In genomic region chr5:151617841-151618710, GRCh38 we compare ENCODE assay signal across 3 cellular contexts.
A peak's percentile ranks its signal among the peaks of the same experiment; 100 is the strongest.
TF ChIP-seq lines count a peak whose summit lies in the region.

No MANE protein-coding gene starts in this region.

TF ChIP-seq in A549, 52 proteins besides CTCF, POLR2A, EP300 and RAD21 (continues in another document):
- TF ChIP-seq USF2 (IDR thresholded peaks at IDR 0.05) (no peak), FOXS1 (CRISPR knock-in tag; IDR thresholded peaks at IDR 0.05) (no peak), GATA3 (IDR thresholded peaks at IDR 0.05; ENCODE audit: borderline replicate concordance) (peak; percentile 85; the same call in 1 of the 2 replicates), EHMT2 (IDR thresholded peaks at IDR 0.05; ENCODE audit: low read depth) (no peak), HOXB5 (CRISPR knock-in tag; IDR thresholded peaks at IDR 0.05) (no peak), FOSB (CRISPR knock-in tag; IDR thresholded peaks at IDR 0.05) (no peak), ZFP36 (IDR thresholded peaks at IDR 0.05; ENCODE audit: borderline replicate concordance, partially characterized antibody) (peak; percentile 38), POLR2AphosphoS2 (conservative IDR thresholded peaks at IDR 0.05; ENCODE audit: low read length) (no peak), ATOH8 (CRISPR knock-in tag; IDR thresholded peaks at IDR 0.05; ENCODE audit: low read depth) (no peak), HEYL (CRISPR knock-in tag; IDR thresholded peaks at IDR 0.05) (no peak), CEBPB (IDR thresholded peaks at IDR 0.05) (peak; percentile 65 to 66; a peak in 2 of 4 replicates), FOSL2 (IDR thresholded peaks at IDR 0.05) (0 out of 2 replicates have a peak, but pooled peaks have one; percentile 42), FOSL2 (CRISPR knock-in tag; IDR thresholded peaks at IDR 0.05) (peak; percentile 70), PBX3 (IDR thresholded peaks at IDR 0.05) (no peak), RFX5 (IDR thresholded peaks at IDR 0.05) (no peak), MAX (IDR thresholded peaks at IDR 0.05) (peak; percentile 34; the same call in 1 of the 2 replicates), HES2 (IDR thresholded peaks at IDR 0.05) (0 out of 2 replicates have a peak, but pooled peaks have one; percentile 45), ZSCAN20 (CRISPR knock-in tag; IDR thresholded peaks at IDR 0.05) (no peak), ZNF302 (CRISPR knock-in tag; IDR thresholded peaks at IDR 0.05) (no peak), JUNB (IDR thresholded peaks at IDR 0.05) (peak; percentile 86)
- TF ChIP-seq, protein P1, sequence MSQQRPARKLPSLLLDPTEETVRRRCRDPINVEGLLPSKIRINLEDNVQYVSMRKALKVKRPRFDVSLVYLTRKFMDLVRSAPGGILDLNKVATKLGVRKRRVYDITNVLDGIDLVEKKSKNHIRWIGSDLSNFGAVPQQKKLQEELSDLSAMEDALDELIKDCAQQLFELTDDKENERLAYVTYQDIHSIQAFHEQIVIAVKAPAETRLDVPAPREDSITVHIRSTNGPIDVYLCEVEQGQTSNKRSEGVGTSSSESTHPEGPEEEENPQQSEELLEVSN (IDR thresholded peaks at IDR 0.05; ENCODE audit: borderline replicate concordance, low read depth) = no peak

TF ChIP-seq in GM12878, 131 proteins besides CTCF, POLR2A, EP300 and RAD21:
- TF ChIP-seq, protein P2, sequence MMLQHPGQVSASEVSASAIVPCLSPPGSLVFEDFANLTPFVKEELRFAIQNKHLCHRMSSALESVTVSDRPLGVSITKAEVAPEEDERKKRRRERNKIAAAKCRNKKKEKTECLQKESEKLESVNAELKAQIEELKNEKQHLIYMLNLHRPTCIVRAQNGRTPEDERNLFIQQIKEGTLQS (IDR thresholded peaks at IDR 0.05; ENCODE audit: borderline replicate concordance, extremely low read depth, low read depth, low read length) = no peak
- TF ChIP-seq ZNF274 (IDR thresholded peaks at IDR 0.05; ENCODE audit: insufficient read depth, insufficient read length) = no peak
- TF ChIP-seq YBX1 (IDR thresholded peaks at IDR 0.05) = no peak
- no peak for TF ChIP-seq CBFB (IDR thresholded peaks at IDR 0.05; ENCODE audit: low read depth)
- no peak for TF ChIP-seq MYB (IDR thresholded peaks at IDR 0.05; ENCODE audit: borderline replicate concordance, low read depth, low read length)
- no peak for TF ChIP-seq FOXK2 (IDR thresholded peaks at IDR 0.05)
- TF ChIP-seq RBBP5 (conservative IDR thresholded peaks at IDR 0.05) = no peak
- no peak for TF ChIP-seq NFIC (IDR thresholded peaks at IDR 0.05; ENCODE audit: low read depth, low read length)
- no peak for TF ChIP-seq USF2 (IDR thresholded peaks at IDR 0.05; ENCODE audit: borderline replicate concordance, low read depth, low read length)
- TF ChIP-seq BMI1 (IDR thresholded peaks at IDR 0.05; ENCODE audit: borderline replicate concordance) = no peak
- no peak for TF ChIP-seq ESRRA (IDR thresholded peaks at IDR 0.05; ENCODE audit: low read length)
- TF ChIP-seq, protein P3, sequence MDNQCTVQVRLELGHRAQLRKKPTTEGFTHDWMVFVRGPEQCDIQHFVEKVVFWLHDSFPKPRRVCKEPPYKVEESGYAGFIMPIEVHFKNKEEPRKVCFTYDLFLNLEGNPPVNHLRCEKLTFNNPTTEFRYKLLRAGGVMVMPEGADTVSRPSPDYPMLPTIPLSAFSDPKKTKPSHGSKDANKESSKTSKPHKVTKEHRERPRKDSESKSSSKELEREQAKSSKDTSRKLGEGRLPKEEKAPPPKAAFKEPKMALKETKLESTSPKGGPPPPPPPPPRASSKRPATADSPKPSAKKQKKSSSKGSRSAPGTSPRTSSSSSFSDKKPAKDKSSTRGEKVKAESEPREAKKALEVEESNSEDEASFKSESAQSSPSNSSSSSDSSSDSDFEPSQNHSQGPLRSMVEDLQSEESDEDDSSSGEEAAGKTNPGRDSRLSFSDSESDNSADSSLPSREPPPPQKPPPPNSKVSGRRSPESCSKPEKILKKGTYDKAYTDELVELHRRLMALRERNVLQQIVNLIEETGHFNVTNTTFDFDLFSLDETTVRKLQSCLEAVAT (IDR thresholded peaks at IDR 0.05) = no peak
- no peak for TF ChIP-seq POLR2AphosphoS2 (IDR thresholded peaks at IDR 0.05; ENCODE audit: low read depth, low read length)
- no peak for TF ChIP-seq SMARCA5 (IDR thresholded peaks at IDR 0.05)
- no peak for TF ChIP-seq MTA2 (IDR thresholded peaks at IDR 0.05; ENCODE audit: low read depth)
- TF ChIP-seq TCF7 (IDR thresholded peaks at IDR 0.05; ENCODE audit: borderline replicate concordance) = no peak

TF ChIP-seq in HepG2, 621 proteins besides CTCF, POLR2A, EP300 and RAD21 (continues in another document):
- TF ChIP-seq RELA (CRISPR knock-in tag; IDR thresholded peaks at IDR 0.05) (no peak), ZFYVE20 (CRISPR knock-in tag; IDR thresholded peaks at IDR 0.05; ENCODE audit: borderline replicate concordance, low read depth) (no peak), SIX4 (CRISPR knock-in tag; IDR thresholded peaks at IDR 0.05) (peak; percentile 44; the same call in 1 of the 2 replicates), FOSL1 (CRISPR knock-in tag; IDR thresholded peaks at IDR 0.05; ENCODE audit: borderline replicate concordance) (peak; percentile 98), SOX5 (CRISPR knock-in tag; IDR thresholded peaks at IDR 0.05; ENCODE audit: borderline replicate concordance) (peak; percentile 95), ATAD3A (CRISPR knock-in tag; IDR thresholded peaks at IDR 0.05) (no peak), ZNF557 (CRISPR knock-in tag; IDR thresholded peaks at IDR 0.05) (no peak), TCF7L2 (IDR thresholded peaks at IDR 0.05; ENCODE audit: low read depth, low read length) (peak; percentile 88), CREM (IDR thresholded peaks at IDR 0.05) (peak; percentile 79), CREM (CRISPR knock-in tag; IDR thresholded peaks at IDR 0.05) (no peak), TBX3 (IDR thresholded peaks at IDR 0.05; ENCODE audit: borderline replicate concordance) (peak; percentile 97), ISL2 (CRISPR knock-in tag; IDR thresholded peaks at IDR 0.05) (peak; percentile 94), AHDC1 (CRISPR knock-in tag; IDR thresholded peaks at IDR 0.05; ENCODE audit: borderline replicate concordance) (peak; percentile 83; the same call in 1 of the 2 replicates), ZNF878 (CRISPR knock-in tag; IDR thresholded peaks at IDR 0.05) (0 out of 2 replicates have a peak, but pooled peaks have one; percentile 45), FOSL2 (CRISPR knock-in tag; IDR thresholded peaks at IDR 0.05) (peak; percentile 95), NR2F1 (CRISPR knock-in tag; IDR thresholded peaks at IDR 0.05) (peak in 1 of 2 experiments; percentile 57; a peak in 2 of 4 replicates), KLF13 (CRISPR knock-in tag; IDR thresholded peaks at IDR 0.05) (no peak), TCF7 (IDR thresholded peaks at IDR 0.05; ENCODE audit: low read depth) (peak; percentile 95), HMG20A (CRISPR knock-in tag; IDR thresholded peaks at IDR 0.05; ENCODE audit: borderline replicate concordance) (peak; percentile 98), SKI (IDR thresholded peaks at IDR 0.05; ENCODE audit: partially characterized antibody) (peak; percentile 96), FOXK1 (CRISPR knock-in tag; IDR thresholded peaks at IDR 0.05; ENCODE audit: borderline replicate concordance, low read depth) (peak; percentile 48; the same call in 1 of the 2 replicates), TBL1XR1 (IDR thresholded peaks at IDR 0.05; ENCODE audit: borderline replicate concordance, low read length, partially characterized antibody) (peak; percentile 88), U2AF2 (IDR thresholded peaks at IDR 0.05; ENCODE audit: low read depth, low read length) (no peak), ZBTB26 (CRISPR knock-in tag; IDR thresholded peaks at IDR 0.05; ENCODE audit: borderline replicate concordance) (no peak), KDM1A (CRISPR knock-in tag; IDR thresholded peaks at IDR 0.05) (peak; percentile 82; the same call in 1 of the 2 replicates), SRSF4 (IDR thresholded peaks at IDR 0.05; ENCODE audit: low read depth, low read length, poor library complexity, severe bottlenecking) (no peak), LCORL (IDR thresholded peaks at IDR 0.05) (peak; percentile 50; the same call in 1 of the 2 replicates), LCORL (CRISPR knock-in tag; IDR thresholded peaks at IDR 0.05) (0 out of 2 replicates have a peak, but pooled peaks have one; percentile 16), FOXJ3 (CRISPR knock-in tag; IDR thresholded peaks at IDR 0.05; ENCODE audit: borderline replicate concordance) (peak; percentile 81), SMAD3 (CRISPR knock-in tag; IDR thresholded peaks at IDR 0.05) (peak; percentile 86), CREB1 (IDR thresholded peaks at IDR 0.05) (no peak), CREB1 (CRISPR knock-in tag; IDR thresholded peaks at IDR 0.05) (peak; percentile 69), POLR2AphosphoS5 (IDR thresholded peaks at IDR 0.05; ENCODE audit: low read depth, low read length) (no peak), ZNF235 (CRISPR knock-in tag; IDR thresholded peaks at IDR 0.05; ENCODE audit: borderline replicate concordance) (no peak), GATAD2A (CRISPR knock-in tag; IDR thresholded peaks at IDR 0.05) (peak; percentile 91), TBX2 (CRISPR knock-in tag; IDR thresholded peaks at IDR 0.05; ENCODE audit: borderline replicate concordance) (peak; percentile 66), KLF6 (CRISPR knock-in tag; IDR thresholded peaks at IDR 0.05) (no peak)
- TF ChIP-seq, protein P4, sequence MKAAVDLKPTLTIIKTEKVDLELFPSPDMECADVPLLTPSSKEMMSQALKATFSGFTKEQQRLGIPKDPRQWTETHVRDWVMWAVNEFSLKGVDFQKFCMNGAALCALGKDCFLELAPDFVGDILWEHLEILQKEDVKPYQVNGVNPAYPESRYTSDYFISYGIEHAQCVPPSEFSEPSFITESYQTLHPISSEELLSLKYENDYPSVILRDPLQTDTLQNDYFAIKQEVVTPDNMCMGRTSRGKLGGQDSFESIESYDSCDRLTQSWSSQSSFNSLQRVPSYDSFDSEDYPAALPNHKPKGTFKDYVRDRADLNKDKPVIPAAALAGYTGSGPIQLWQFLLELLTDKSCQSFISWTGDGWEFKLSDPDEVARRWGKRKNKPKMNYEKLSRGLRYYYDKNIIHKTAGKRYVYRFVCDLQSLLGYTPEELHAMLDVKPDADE (CRISPR knock-in tag; IDR thresholded peaks at IDR 0.05) = no peak
- TF ChIP-seq, protein P5, sequence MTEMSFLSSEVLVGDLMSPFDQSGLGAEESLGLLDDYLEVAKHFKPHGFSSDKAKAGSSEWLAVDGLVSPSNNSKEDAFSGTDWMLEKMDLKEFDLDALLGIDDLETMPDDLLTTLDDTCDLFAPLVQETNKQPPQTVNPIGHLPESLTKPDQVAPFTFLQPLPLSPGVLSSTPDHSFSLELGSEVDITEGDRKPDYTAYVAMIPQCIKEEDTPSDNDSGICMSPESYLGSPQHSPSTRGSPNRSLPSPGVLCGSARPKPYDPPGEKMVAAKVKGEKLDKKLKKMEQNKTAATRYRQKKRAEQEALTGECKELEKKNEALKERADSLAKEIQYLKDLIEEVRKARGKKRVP (CRISPR knock-in tag; IDR thresholded peaks at IDR 0.05) = peak in 1 of 2 experiments; percentile 67; a peak in 2 of 4 replicates
